1 cellular context compared by ENCODE assay signal in genomic region chr9:114300153-114300845, GRCh38.
TF ChIP-seq lines count a peak whose summit lies in the region.

No MANE protein-coding gene starts in this region.

TF ChIP-seq in K562, 482 proteins besides CTCF, POLR2A, EP300 and RAD21:
- TF ChIP-seq KAT7 (CRISPR knock-in tag; IDR thresholded peaks at IDR 0.05; ENCODE audit: borderline replicate concordance) (no peak), RBM25 (IDR thresholded peaks at IDR 0.05; ENCODE audit: low read depth, low read length, severe bottlenecking) (peak; percentile 58)
TF ChIP-seq in K562: peak in this region for 1.
